In the genomic region with DNA sequence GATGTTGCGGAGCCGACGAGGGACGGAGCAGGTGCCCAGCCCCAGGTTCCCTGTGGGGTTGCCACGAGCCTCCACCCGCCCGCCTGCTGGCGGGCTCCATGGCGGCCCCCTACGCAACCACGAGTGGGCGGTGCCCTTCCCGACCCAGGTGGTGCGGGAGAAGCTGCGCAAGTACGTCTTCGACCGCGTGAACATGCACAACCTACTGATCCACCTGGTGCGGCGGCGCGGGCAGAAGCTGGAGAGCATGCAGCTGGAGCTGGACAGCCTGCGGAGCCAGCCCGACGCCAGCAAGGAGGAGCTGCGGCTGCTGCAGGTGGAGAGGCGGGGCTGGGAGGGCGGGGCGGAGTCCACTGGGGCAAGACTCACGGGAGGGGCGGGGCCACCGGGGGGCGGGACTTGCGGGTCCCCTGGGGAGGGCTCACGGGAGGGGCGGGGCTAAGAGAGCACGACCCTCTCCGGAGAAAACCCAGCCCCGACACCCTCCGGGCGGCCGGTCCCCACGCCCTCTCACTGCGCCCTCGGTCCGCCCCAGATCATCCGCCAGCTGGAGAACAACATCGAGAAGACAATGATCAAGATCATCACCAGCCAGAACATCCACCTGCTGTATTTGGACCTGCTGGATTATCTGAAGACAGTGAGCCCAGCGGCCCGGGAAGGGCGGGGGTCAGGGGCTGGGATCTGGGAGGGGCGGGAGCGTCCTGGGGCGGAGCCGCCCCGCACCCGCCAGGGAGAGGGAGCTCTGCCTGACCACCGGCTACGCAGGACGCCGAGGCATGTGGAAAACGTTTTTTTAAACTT, we compare ENCODE assay signal across 8 cellular contexts. TPM values are rescaled to one million over a fixed set of nuclear protein-coding genes. Genes with fewer than 3 reads are reported as not detected.
DNase-seq lines count a peak whose midpoint lies in the region; ATAC-seq and TF ChIP-seq lines count a peak whose summit lies in the region.

No MANE protein-coding gene starts in this region.

- H3K4me3 ChIP-seq in KMS-11 (IDR thresholded peaks at IDR 0.05; ENCODE audit: insufficient read depth, low read depth, low read length) (no peak overlapping the region), esophagus muscularis mucosa (peak overlapping the region; percentile 38 to 46 (median 44))

- peak overlapping the region; percentile 87 for H3K4me2 ChIP-seq in KMS-11

- TF ChIP-seq POLR2A in esophagus muscularis mucosa (IDR thresholded peaks at IDR 0.05; ENCODE audit: low read depth): no peak

- no peaks in the 10 kb centered on the region for H3K79me2 ChIP-seq in KMS-11 (ENCODE audit: insufficient read depth, low read depth)

- H3K36me3 ChIP-seq in KMS-11 (ENCODE audit: insufficient read depth) (no peaks in the 10 kb centered on the region), esophagus muscularis mucosa (peaks cover 0 to 5% (median 2%) of the 10 kb centered on the region in 4 donors)

- peak overlapping the region; percentile 78 for H3K4me3 Mint-ChIP-seq in activated T-cell treated with anti-CD3 and anti-CD28 coated beads, Interleukin-2, amount 50 U/mL, for 4 hours
- peak overlapping the region; percentile 77 for H3K4me3 Mint-ChIP-seq in natural killer cell
- peak overlapping the region; percentile 77 for H3K4me3 Mint-ChIP-seq in stimulated activated memory B cell treated with anti-CD40 and anti-IgM and Interleukin-4, amounts not matched to agents 10 μg/mL and 1 μg/mL and 100 μg/mL, for 72 hours

- no peak for TF ChIP-seq CTCF in GM10266 (IDR thresholded peaks at IDR 0.05; ENCODE audit: control insufficient read depth, insufficient read depth, low read depth, missing control alignments)
- no peak for TF ChIP-seq CTCF in KMS-11 (conservative IDR thresholded peaks at IDR 0.05; ENCODE audit: low read depth, low read length)
- no peak for TF ChIP-seq CTCF in esophagus muscularis mucosa (IDR thresholded peaks at IDR 0.05)
- TF ChIP-seq CTCF in natural killer cell (IDR thresholded peaks at IDR 0.05): no peak

- 0% methylated on average over 21 of the region's 63 CpGs for WGBS in esophagus muscularis mucosa

- no peak overlapping the region for H3K27ac Mint-ChIP-seq in natural killer cell
- H3K27ac Mint-ChIP-seq in stimulated activated memory B cell treated with anti-CD40 and anti-IgM and Interleukin-4, amounts not matched to agents 10 μg/mL and 1 μg/mL and 100 μg/mL, for 72 hours: peak overlapping the region; percentile 57

- peak overlapping the region; percentile 57; the same call in 1 of the 2 replicates for H2AFZ ChIP-seq in KMS-11 (ENCODE audit: low read depth)

- H4K20me1 ChIP-seq in KMS-11 (ENCODE audit: insufficient read depth): no peaks in the 10 kb centered on the region

- no peaks in the 10 kb centered on the region for H3K9me3 Mint-ChIP-seq in activated T-cell treated with anti-CD3 and anti-CD28 coated beads, Interleukin-2, amount 50 U/mL, for 4 hours
- no peaks in the 10 kb centered on the region for H3K9me3 Mint-ChIP-seq in natural killer cell
- no peaks in the 10 kb centered on the region for H3K9me3 Mint-ChIP-seq in stimulated activated memory B cell treated with anti-CD40 and anti-IgM and Interleukin-4, amounts not matched to agents 10 μg/mL and 1 μg/mL and 100 μg/mL, for 72 hours

- peaks cover 42% of the 10 kb centered on the region for H3K4me1 ChIP-seq in KMS-11 (ENCODE audit: low read depth, poor library complexity, severe bottlenecking)
- H3K4me1 ChIP-seq in esophagus muscularis mucosa: peaks cover 21 to 32% (median 23%) of the 10 kb centered on the region in 4 donors

- DNase-seq in GM10266 (ENCODE audit: extremely low spot score) (peak; percentile 91), RKO (ENCODE audit: low spot score) (peak; percentile 71), esophagus muscularis mucosa (ENCODE audit: extremely low spot score) (no peak), natural killer cell (peak; percentile 61), dedifferentiated amniotic fluid mesenchymal stem cell (ENCODE audit: extremely low spot score) (no peak)
- DNase-seq in activated T-cell treated with anti-CD3 and anti-CD28 coated beads, Interleukin-2, amount 50 U/mL, for 4 hours: peak; percentile 92

- H3K9ac ChIP-seq in KMS-11: peak overlapping the region; percentile 22; the same call in 1 of the 2 replicates

- no peaks in the 10 kb centered on the region for H3K9me3 ChIP-seq in esophagus muscularis mucosa

- peaks cover 18% of the 10 kb centered on the region for H3K4me1 Mint-ChIP-seq in activated T-cell treated with anti-CD3 and anti-CD28 coated beads, Interleukin-2, amount 50 U/mL, for 4 hours (ENCODE audit: low read depth)
- H3K4me1 Mint-ChIP-seq in natural killer cell: peaks cover 13 to 28% of the 10 kb centered on the region in 2 donors
- H3K4me1 Mint-ChIP-seq in stimulated activated memory B cell treated with anti-CD40 and anti-IgM and Interleukin-4, amounts not matched to agents 10 μg/mL and 1 μg/mL and 100 μg/mL, for 72 hours: peaks cover 49% of the 10 kb centered on the region

- intact Hi-C loops in esophagus muscularis mucosa (cut with DNase I) (loop anchor here (5.0 kb wide), 1 partner anchor 47 kb away; a partner anchor contains a TSS), natural killer cell (cut with micrococcal nuclease) (no loop called here)

- ATAC-seq in activated T-cell treated with anti-CD3 and anti-CD28 coated beads, Interleukin-2, amount 50 U/mL, for 4 hours: peak; percentile 85 to 86
- peak; percentile 87 to 91 (median 89) for ATAC-seq in natural killer cell
- peak; percentile 80 for ATAC-seq in stimulated activated memory B cell treated with anti-CD40 and anti-IgM and Interleukin-4, amounts not matched to agents 10 μg/mL and 1 μg/mL and 100 μg/mL, for 72 hours

- no peak overlapping the region; the same call in 1 of the 2 replicates for H3K27ac ChIP-seq in KMS-11
- no peak overlapping the region for H3K27ac ChIP-seq in esophagus muscularis mucosa (replicated peaks in 1 of 4)

- no peaks in the 10 kb centered on the region for H3K36me3 Mint-ChIP-seq in activated T-cell treated with anti-CD3 and anti-CD28 coated beads, Interleukin-2, amount 50 U/mL, for 4 hours (ENCODE audit: insufficient read depth)
- H3K36me3 Mint-ChIP-seq in natural killer cell: no peaks in the 10 kb centered on the region
- H3K36me3 Mint-ChIP-seq in stimulated activated memory B cell treated with anti-CD40 and anti-IgM and Interleukin-4, amounts not matched to agents 10 μg/mL and 1 μg/mL and 100 μg/mL, for 72 hours: peaks cover 10% of the 10 kb centered on the region

- H3K27me3 ChIP-seq in KMS-11 (ENCODE audit: insufficient read depth, low read depth): peaks cover 6% of the 10 kb centered on the region; the same call in 1 of the 2 replicates
- H3K27me3 ChIP-seq in esophagus muscularis mucosa: peaks cover 6 to 72% (median 52%) of the 10 kb centered on the region in 4 donors

- no peak for TF ChIP-seq EP300 in esophagus muscularis mucosa (IDR thresholded peaks at IDR 0.05)

- H3K27me3 Mint-ChIP-seq in activated T-cell treated with anti-CD3 and anti-CD28 coated beads, Interleukin-2, amount 50 U/mL, for 4 hours (ENCODE audit: low read depth): peaks cover 6% of the 10 kb centered on the region
- peaks cover 0 to 9% of the 10 kb centered on the region in 2 donors for H3K27me3 Mint-ChIP-seq in natural killer cell (ENCODE audit: low read depth in 2 of 2)
- H3K27me3 Mint-ChIP-seq in stimulated activated memory B cell treated with anti-CD40 and anti-IgM and Interleukin-4, amounts not matched to agents 10 μg/mL and 1 μg/mL and 100 μg/mL, for 72 hours: peaks cover 30% of the 10 kb centered on the region

RNA-seq across cellular contexts. Expression of a gene that starts 3.9 kb away (rescaled TPM):
- total RNA-seq in activated T-cell treated with anti-CD3 and anti-CD28 coated beads, Interleukin-2, amount 50 U/mL, for 4 hours: under 1 TPM in 1 of 3 donors, not detected in 2; 0.49 TPM
- total RNA-seq in esophagus muscularis mucosa (1 to 10 TPM in 2 of 4 donors, under 1 TPM in 2; 0.33 to 2.5 (median 1.4) TPM), natural killer cell (under 1 TPM; 0.56 to 0.75 (median 0.65) TPM)

RNA-seq across cellular contexts. Expression of a gene that starts 7.7 kb away (rescaled TPM):
- total RNA-seq in activated T-cell treated with anti-CD3 and anti-CD28 coated beads, Interleukin-2, amount 50 U/mL, for 4 hours: 100 to 1,000 TPM in 2 of 3 donors, 10 to 100 TPM in 1; 90.6 to 103 (median 100) TPM
- total RNA-seq in esophagus muscularis mucosa (100 to 1,000 TPM in 1 of 4 donors, 10 to 100 TPM in 3; 56.3 to 110 (median 83.0) TPM), natural killer cell (10 to 100 TPM; 72.7 to 82.5 (median 75.9) TPM)

RNA-seq across cellular contexts. Expression of a gene that starts 8.9 kb away (rescaled TPM):
- total RNA-seq in activated T-cell treated with anti-CD3 and anti-CD28 coated beads, Interleukin-2, amount 50 U/mL, for 4 hours: 10 to 100 TPM; 49.5 to 53.0 (median 51.9) TPM
- total RNA-seq in esophagus muscularis mucosa: 10 to 100 TPM; 27.9 to 48.7 (median 31.5) TPM
- 10 to 100 TPM; 22.4 to 26.9 (median 26.6) TPM for total RNA-seq in natural killer cell

RNA-seq across cellular contexts. Expression of a gene that starts 35.7 kb away (rescaled TPM):
- total RNA-seq in activated T-cell treated with anti-CD3 and anti-CD28 coated beads, Interleukin-2, amount 50 U/mL, for 4 hours: not detected
- total RNA-seq in esophagus muscularis mucosa (not detected), natural killer cell (not detected)

RNA-seq across cellular contexts. Expression of a gene that starts 42.0 kb away (rescaled TPM):
- total RNA-seq in activated T-cell treated with anti-CD3 and anti-CD28 coated beads, Interleukin-2, amount 50 U/mL, for 4 hours: not detected
- total RNA-seq in esophagus muscularis mucosa (not detected), natural killer cell (not detected)

Comparison
In these comparisons a context has a peak if more than half of its experiments do, and no peak if none do; other contexts are left out.
1. DNase-seq: peak in GM10266 (single experiment), RKO (single experiment), activated T-cell treated with anti-CD3 and anti-CD28 coated beads, Interleukin-2, amount 50 U/mL, for 4 hours (single experiment) and natural killer cell (single experiment); none in esophagus muscularis mucosa (single experiment) and dedifferentiated amniotic fluid mesenchymal stem cell (single experiment).
2. Peak in every context shown above with its lines, with median percentiles within 50 percentile points of each other: ATAC-seq and H3K4me3 Mint-ChIP-seq.